Comparison of ENCODE assay signal across 21 cellular contexts in the genomic region with DNA sequence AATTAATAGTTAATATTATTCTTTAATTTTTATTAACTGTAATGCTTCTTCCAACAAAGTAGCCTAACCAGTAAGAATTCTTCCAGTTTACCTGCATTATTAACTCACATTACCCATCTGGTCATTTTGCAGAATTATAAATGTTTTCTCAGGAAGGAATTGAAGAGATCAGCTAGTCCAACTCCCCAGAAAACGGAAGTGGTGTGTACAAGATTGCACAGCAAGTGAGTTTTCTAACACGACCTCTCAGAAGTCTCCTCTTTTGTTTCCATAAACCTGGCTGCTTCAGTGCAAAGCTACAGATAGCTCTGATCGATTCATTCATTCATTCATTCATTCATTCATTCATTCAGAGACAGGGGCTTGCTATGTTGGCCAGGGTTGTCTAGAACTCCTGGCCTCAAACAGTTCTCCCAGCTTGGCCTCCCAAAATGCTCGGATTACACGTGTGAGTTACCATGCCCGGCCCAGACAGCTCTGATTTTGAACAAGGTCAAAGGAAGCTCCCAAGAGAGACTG.
"Had no signal": no experiment of that assay in that cellular context is flagged by ENCODE, and none has a peak within 500 bp of the region (broad histone marks: within the 10 kb centered on the region; RNA-seq: fewer than 3 reads in every experiment).

No MANE protein-coding gene starts in this region.

- H3K4me3 Mint-ChIP-seq: nephron; stimulated activated naive CD8-positive, alpha-beta T cell treated with anti-CD3 and anti-CD28 coated beads, Interleukin-15, Interleukin-2, amounts not matched to agents 100 ng/mL and 50 ng/mL, for 24 hours had no signal

- FAIRE-seq: kidney, small intestine had no signal

- H3K9me3 Mint-ChIP-seq: nephron; stimulated activated naive CD8-positive, alpha-beta T cell treated with anti-CD3 and anti-CD28 coated beads, Interleukin-15, Interleukin-2, amounts not matched to agents 100 ng/mL and 50 ng/mL, for 24 hours had no signal

- H3K9me3 ChIP-seq: neutrophil, psoas muscle, thoracic aorta, transverse colon had no signal

- H3K27ac Mint-ChIP-seq: stimulated activated naive CD8-positive, alpha-beta T cell treated with anti-CD3 and anti-CD28 coated beads, Interleukin-15, Interleukin-2, amounts not matched to agents 100 ng/mL and 50 ng/mL, for 24 hours had no signal

- H3K79me2 ChIP-seq: hepatocyte had no signal

- H3K4me2 ChIP-seq: hepatocyte had no signal

- H3K27ac ChIP-seq: hepatocyte, neutrophil, psoas muscle, thoracic aorta, transverse colon had no signal

- ATAC-seq: left colon, psoas muscle had no signal

- H3K36me3 ChIP-seq: neutrophil, thoracic aorta, transverse colon had no signal

- H2AFZ ChIP-seq: hepatocyte had no signal

- H3K27me3 Mint-ChIP-seq: stimulated activated naive CD8-positive, alpha-beta T cell treated with anti-CD3 and anti-CD28 coated beads, Interleukin-15, Interleukin-2, amounts not matched to agents 100 ng/mL and 50 ng/mL, for 24 hours had no signal

- H3K4me3 ChIP-seq: dorsolateral prefrontal cortex, hepatocyte, lung, psoas muscle, thoracic aorta, transverse colon had no signal

- H3K27me3 ChIP-seq: dorsolateral prefrontal cortex, hepatocyte, neutrophil, transverse colon had no signal

- DNase-seq: cortex of kidney; dorsolateral prefrontal cortex; effector CD8-positive, alpha-beta T cell; foreskin melanocyte; head of caudate nucleus; kidney; left colon; left ventricle myocardium superior; mesenchymal stem cell; midbrain; psoas muscle; retina; small intestine; stimulated activated CD4-positive, alpha-beta T cell treated with anti-CD3 and anti-CD28 coated beads, Interleukin-2, amount 100 ng/mL, for 48 hours; transverse colon had no signal
